Comparison of ENCODE assay signal across 1 cellular context in the genomic region with DNA sequence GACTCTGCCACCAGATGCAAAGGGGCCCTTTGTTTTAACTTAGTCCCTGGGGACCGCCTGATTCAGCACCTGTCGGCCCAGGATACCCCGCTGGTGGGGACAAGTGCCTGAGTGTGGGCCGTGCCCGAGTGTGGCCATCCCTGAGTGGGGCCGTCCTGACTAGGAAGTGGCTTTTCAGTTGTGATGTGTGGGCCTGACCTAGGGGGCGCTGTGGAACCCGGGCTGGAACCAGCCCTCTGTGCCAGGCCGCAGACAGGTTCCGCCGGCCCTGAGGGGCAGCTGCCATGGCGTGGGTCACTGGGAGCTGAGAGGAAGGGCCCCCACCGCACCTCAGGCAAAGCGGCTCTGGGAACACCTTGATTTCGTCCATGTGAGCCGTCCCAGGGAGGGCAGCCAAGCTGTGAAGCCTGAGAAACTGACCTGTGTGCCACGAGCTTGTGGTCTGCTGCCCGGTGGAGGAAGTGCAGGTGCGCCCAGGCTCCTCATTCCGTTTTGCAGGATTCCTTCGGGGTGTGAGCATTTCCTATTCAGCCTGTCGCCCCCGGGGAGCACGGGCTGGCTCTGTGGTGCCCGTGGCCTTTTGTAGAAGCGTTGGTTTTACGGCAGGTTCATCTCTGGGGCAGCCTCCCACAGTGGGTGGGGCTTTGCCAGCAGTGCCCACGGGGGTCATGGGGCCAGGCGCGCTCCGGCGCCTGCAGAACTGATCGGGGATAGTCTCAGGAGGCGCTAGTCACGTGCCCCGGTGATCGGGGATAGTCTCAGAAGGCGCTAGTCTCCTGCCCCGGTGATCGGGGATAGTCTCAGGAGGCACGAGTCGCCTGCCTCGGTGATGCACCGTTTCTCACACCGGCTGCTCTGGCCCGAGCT.
A peak's percentile ranks its signal among the peaks of the same experiment; 100 is the strongest.
TF ChIP-seq lines count a peak whose summit lies in the region.

No MANE protein-coding gene starts in this region.

TF ChIP-seq in liver, 16 proteins besides CTCF, POLR2A, EP300 and RAD21 (continued from another document):
- TF ChIP-seq REST (IDR thresholded peaks at IDR 0.05), result peak; percentile 15
- TF ChIP-seq YY1 (IDR thresholded peaks at IDR 0.05), result no peak
- no peak for TF ChIP-seq SP1 (IDR thresholded peaks at IDR 0.05)
- peak in 1 of 2 donors; percentile 15 for TF ChIP-seq RXRA (IDR thresholded peaks at IDR 0.05)
